In genomic region chr1:12618661-12619395, GRCh38 we compare ENCODE assay signal across 8 cellular contexts. TPM values are rescaled to one million over a fixed set of nuclear protein-coding genes. Genes with fewer than 3 reads are reported as not detected.
DNase-seq lines count a peak whose midpoint lies in the region; ATAC-seq and TF ChIP-seq lines count a peak whose summit lies in the region.

No MANE protein-coding gene starts in this region.

- DNase-seq in CD8-positive, alpha-beta memory T cell: peak; percentile 48 to 73 (median 60)
- DNase-seq in Kasumi-1 (lab: John Stamatoyannopoulos, UW): peak; percentile 90 to 91
- DNase-seq in activated CD4-positive, alpha-beta T cell treated with anti-CD3 and anti-CD28 coated beads, Interleukin-2, amount 50 U/mL, for 1 hour: peak; percentile 57
- DNase-seq in dorsolateral prefrontal cortex: peak in 3 of 10 donors; percentile 25 to 59 (median 39)
- DNase-seq in lung (ENCODE audit: low spot score): peak; percentile 73
- DNase-seq in stimulated activated CD4-positive, alpha-beta T cell treated with anti-CD3 and anti-CD28 coated beads, TNF-alpha, amount 100 ng/mL, for 1 hour (ENCODE audit: low read depth in 3 of 3, low spot score in 1 of 3): peak in 2 of 3 donors; percentile 27 to 33
- DNase-seq in NCI-H1694 treated with DMSO at 0.1 percent for 48 hours (lab: John Stamatoyannopoulos, UW): no peak

- intact Hi-C loops in dorsolateral prefrontal cortex (cut with DNase I): loop anchor here in 1 of 2 donors (2.0 kb wide), 1 partner anchor 210 kb away; no protein-coding TSS in a partner anchor

- CTCF ChIA-PET in CD8-positive, alpha-beta memory T cell (lab: Charles Lee): interaction anchor here (0.8 to 7.9 kb wide), 19 partner anchors 11 to 341 kb away, joined by 3 to 124 read pairs (median 4); no protein-coding TSS in a partner anchor

- peaks cover 0 to 33% (median 0%) of the 10 kb centered on the region in 3 donors for H3K36me3 Mint-ChIP-seq in CD8-positive, alpha-beta memory T cell

- TF ChIP-seq CTCF in dorsolateral prefrontal cortex (IDR thresholded peaks at IDR 0.05 in 54 of 56, conservative IDR thresholded peaks at IDR 0.05 in 2 of 56; ENCODE audit: low read depth in 1 of 56, partially characterized antibody in 56 of 56) (no peak), lung (IDR thresholded peaks at IDR 0.05; ENCODE audit: control extremely low read depth, extremely low read depth) (no peak)

- POLR2A ChIA-PET in CD8-positive, alpha-beta memory T cell (lab: Charles Lee): interaction anchor here (0.8 to 2.2 kb wide), 7 partner anchors 15 to 273 kb away, joined by 3 to 24 read pairs (median 5); no protein-coding TSS in a partner anchor

- peak overlapping the region; percentile 92 for H3K4me3 ChIP-seq in CD8-positive, alpha-beta memory T cell (ENCODE audit: low read length)
- peak overlapping the region; percentile 43 to 83 (median 68) for H3K4me3 ChIP-seq in dorsolateral prefrontal cortex
- H3K4me3 ChIP-seq in lung: peak overlapping the region; percentile 45

- no peaks in the 10 kb centered on the region for H3K9me3 ChIP-seq in CD8-positive, alpha-beta memory T cell (ENCODE audit: low read length)
- no peaks in the 10 kb centered on the region for H3K9me3 ChIP-seq in lung (ENCODE audit: control insufficient read depth in 2 of 2, insufficient read depth in 1 of 2, low read length in 1 of 2)

- peak overlapping the region; percentile 85 for H3K27ac ChIP-seq in CD8-positive, alpha-beta memory T cell (ENCODE audit: low read depth, low read length)
- H3K27ac ChIP-seq in dorsolateral prefrontal cortex (peak overlapping the region in 58 of 59 donors; percentile 6 to 95 (median 87)), lung (ENCODE audit: low read depth in 1 of 2, low read length in 1 of 2) (peak overlapping the region; percentile 96 to 98)

- peaks cover 46 to 53% (median 53%) of the 10 kb centered on the region in 3 donors for H3K4me1 Mint-ChIP-seq in CD8-positive, alpha-beta memory T cell

- peaks cover 39% of the 10 kb centered on the region for H3K4me1 ChIP-seq in CD8-positive, alpha-beta memory T cell (ENCODE audit: insufficient read depth, low read length)
- H3K4me1 ChIP-seq in lung (ENCODE audit: control insufficient read depth in 2 of 2, insufficient read depth in 2 of 2, low read length in 2 of 2): peaks cover 5 to 6% of the 10 kb centered on the region in 2 donors

- peaks cover 4% of the 10 kb centered on the region for H3K36me3 ChIP-seq in CD8-positive, alpha-beta memory T cell (ENCODE audit: insufficient read depth, low read length)
- H3K36me3 ChIP-seq in lung (ENCODE audit: control insufficient read depth in 2 of 2, insufficient read depth in 2 of 2, low read length in 2 of 2): no peaks in the 10 kb centered on the region

- peak overlapping the region; percentile 98 to 99 (median 98) for H3K4me3 Mint-ChIP-seq in CD8-positive, alpha-beta memory T cell

- H3K27me3 ChIP-seq in CD8-positive, alpha-beta memory T cell (ENCODE audit: insufficient read depth, low read length, poor library complexity, severe bottlenecking): no peaks in the 10 kb centered on the region
- peaks cover 0 to 9% (median 0%) of the 10 kb centered on the region in 45 donors for H3K27me3 ChIP-seq in dorsolateral prefrontal cortex
- H3K27me3 ChIP-seq in lung (ENCODE audit: control insufficient read depth, insufficient read depth): no peaks in the 10 kb centered on the region

- peaks cover 0 to 10% of the 10 kb centered on the region in 2 donors for H3K27me3 Mint-ChIP-seq in CD8-positive, alpha-beta memory T cell

- ATAC-seq in lung (ENCODE audit: insufficient read depth, low FRiP score) (peak; percentile 49), HG03045 (IDR thresholded peaks at IDR 0.05; ENCODE audit: unreplicated experiment) (no peak)

- H3K9me3 Mint-ChIP-seq in CD8-positive, alpha-beta memory T cell: peaks cover 0 to 2% (median 0%) of the 10 kb centered on the region in 5 donors

- 4 to 10% methylated on average over 28 of the region's 28 CpGs for WGBS in lung, 2 donors

- peak overlapping the region; percentile 88 to 97 (median 96) for H3K27ac Mint-ChIP-seq in CD8-positive, alpha-beta memory T cell

RNA-seq across cellular contexts. Expression of gene DHRS3, which starts 0.8 kb away (rescaled TPM):
- 100 to 1,000 TPM; 117 to 123 TPM for total RNA-seq in CD8-positive, alpha-beta memory T cell
- 31.9 TPM for polyA plus RNA-seq in CD8-positive, alpha-beta memory T cell
- total RNA-seq in dorsolateral prefrontal cortex (10 to 100 TPM; 19.3 to 58.1 (median 31.3) TPM), lung (100 to 1,000 TPM in 1 of 2 donors, 10 to 100 TPM in 1; 79.7 to 109 TPM)
- polyA plus RNA-seq in lung: 10 to 100 TPM; 56.7 to 79.8 TPM

RNA-seq across cellular contexts. Expression of gene AADACL4, which starts 25.1 kb away (rescaled TPM):
- total RNA-seq in CD8-positive, alpha-beta memory T cell: not detected
- polyA plus RNA-seq in CD8-positive, alpha-beta memory T cell: not detected
- total RNA-seq in dorsolateral prefrontal cortex (not detected), lung (not detected)
- not detected for polyA plus RNA-seq in lung
